Comparison of ENCODE assay signal across 6 cellular contexts in genomic region chr14:103521438-103521961, GRCh38. TPM values are rescaled to one million over a fixed set of nuclear protein-coding genes. Genes with fewer than 3 reads are reported as not detected.
DNase-seq lines count a peak whose midpoint lies in the region; ATAC-seq and TF ChIP-seq lines count a peak whose summit lies in the region.

No MANE protein-coding gene starts in this region.

- WGBS in gastroesophageal sphincter (ENCODE audit: low coverage in 1 of 2), 2 donors, result 0% methylated on average over 3 of the region's 78 CpGs; no CpG with 5 or more reads in 1 of the 2 donors

- H3K4me3 ChIP-seq in gastroesophageal sphincter, result peak overlapping the region; percentile 84 to 93
- H3K4me3 ChIP-seq in subcutaneous abdominal adipose tissue (ENCODE audit: low read depth in 1 of 5, low read length in 5 of 5), result peak overlapping the region in 4 of 5 donors; percentile 63 to 73 (median 66)

- H3K27ac ChIP-seq in gastroesophageal sphincter (peak overlapping the region; percentile 97 to 99 (median 98)), subcutaneous abdominal adipose tissue (ENCODE audit: low read depth, low read length) (no peak overlapping the region)

- TF ChIP-seq CTCF in gastroesophageal sphincter (IDR thresholded peaks at IDR 0.05), result no peak

- peak; percentile 12 to 21 for TF ChIP-seq POLR2A in gastroesophageal sphincter (IDR thresholded peaks at IDR 0.05)

- H3K9ac ChIP-seq in subcutaneous abdominal adipose tissue (ENCODE audit: low read length in 5 of 5), result peak overlapping the region in 1 of 5 donors; percentile 52

- no peaks in the 10 kb centered on the region for H3K9me3 ChIP-seq in gastroesophageal sphincter
- no peaks in the 10 kb centered on the region for H3K9me3 ChIP-seq in subcutaneous abdominal adipose tissue (ENCODE audit: control insufficient read depth in 5 of 5, low read length in 5 of 5)

- H3K27me3 ChIP-seq in gastroesophageal sphincter (no peaks in the 10 kb centered on the region), subcutaneous abdominal adipose tissue (ENCODE audit: control insufficient read depth in 5 of 5, insufficient read depth in 4 of 5, low read length in 5 of 5) (no peaks in the 10 kb centered on the region)

- DNase-seq in activated naive CD4-positive, alpha-beta T cell treated with anti-CD3 and anti-CD28 coated beads, Interleukin-2, amount 50 U/mL, for 16 hours, result peak; percentile 15
- DNase-seq in activated naive CD4-positive, alpha-beta T cell treated with Interleukin-2 at 50 U/mL for 16 hours, result no peak
- DNase-seq in A172 (ENCODE audit: low spot score), result no peak

- H3K4me1 ChIP-seq in gastroesophageal sphincter (peaks cover 0 to 80% (median 37%) of the 10 kb centered on the region in 3 donors), subcutaneous abdominal adipose tissue (ENCODE audit: control insufficient read depth in 5 of 5, insufficient read depth in 5 of 5, low read length in 5 of 5) (peaks cover 1 to 61% (median 49%) of the 10 kb centered on the region in 5 donors)

- H3K36me3 ChIP-seq in gastroesophageal sphincter (peaks cover 0 to 14% of the 10 kb centered on the region in 2 donors), subcutaneous abdominal adipose tissue (ENCODE audit: control insufficient read depth in 5 of 5, insufficient read depth in 5 of 5, low read length in 5 of 5) (peaks cover 0 to 5% (median 0%) of the 10 kb centered on the region in 5 donors)

- peak; percentile 66 for ATAC-seq in gastroesophageal sphincter
- ATAC-seq in HG03159 (IDR thresholded peaks at IDR 0.05; ENCODE audit: unreplicated experiment), result no peak

- TF ChIP-seq EP300 in gastroesophageal sphincter (IDR thresholded peaks at IDR 0.05), result no peak

RNA-seq across cellular contexts. Expression of gene CKB, which starts 1.1 kb away (rescaled TPM):
- 1,000 to 10,000 TPM in 2 of 4 donors, 100 to 1,000 TPM in 2; 453 to 1,624 (median 922) TPM for total RNA-seq in gastroesophageal sphincter
- 13.2 and 40.3 TPM in 2 replicates for total RNA-seq in A172 (2014; rRNA removed; shearing (Covaris generic))

RNA-seq across cellular contexts. Expression of gene TRMT61A, which starts 7.5 kb away (rescaled TPM):
- 10 to 100 TPM; 22.5 to 45.2 (median 30.9) TPM for total RNA-seq in gastroesophageal sphincter
- total RNA-seq in A172 (2014; rRNA removed; shearing (Covaris generic)), result 8.5 and 10.2 TPM in 2 replicates

RNA-seq across cellular contexts. Expression of gene BAG5, which starts 41.0 kb away (rescaled TPM):
- 10 to 100 TPM; 31.1 to 41.3 (median 38.5) TPM for total RNA-seq in gastroesophageal sphincter
- total RNA-seq in A172 (2014; rRNA removed; shearing (Covaris generic)), result 21.0 and 24.8 TPM in 2 replicates

RNA-seq across cellular contexts. Expression of gene COA8, which starts 41.3 kb away (rescaled TPM):
- total RNA-seq in gastroesophageal sphincter, result 10 to 100 TPM; 25.8 to 41.4 (median 28.4) TPM
- total RNA-seq in A172 (2014; rRNA removed; shearing (Covaris generic)), result 24.8 and 25.3 TPM in 2 replicates

Comparison
In these comparisons a context has a peak if more than half of its experiments do, and no peak if none do; other contexts are left out.
1. RNA of gene CKB, which starts 1.1 kb away (total RNA-seq): 453 to 1,624 TPM in gastroesophageal sphincter; 13.2 to 40.3 TPM in A172; every median in the first group is over 10 times any median in the second.